In the genomic region with DNA sequence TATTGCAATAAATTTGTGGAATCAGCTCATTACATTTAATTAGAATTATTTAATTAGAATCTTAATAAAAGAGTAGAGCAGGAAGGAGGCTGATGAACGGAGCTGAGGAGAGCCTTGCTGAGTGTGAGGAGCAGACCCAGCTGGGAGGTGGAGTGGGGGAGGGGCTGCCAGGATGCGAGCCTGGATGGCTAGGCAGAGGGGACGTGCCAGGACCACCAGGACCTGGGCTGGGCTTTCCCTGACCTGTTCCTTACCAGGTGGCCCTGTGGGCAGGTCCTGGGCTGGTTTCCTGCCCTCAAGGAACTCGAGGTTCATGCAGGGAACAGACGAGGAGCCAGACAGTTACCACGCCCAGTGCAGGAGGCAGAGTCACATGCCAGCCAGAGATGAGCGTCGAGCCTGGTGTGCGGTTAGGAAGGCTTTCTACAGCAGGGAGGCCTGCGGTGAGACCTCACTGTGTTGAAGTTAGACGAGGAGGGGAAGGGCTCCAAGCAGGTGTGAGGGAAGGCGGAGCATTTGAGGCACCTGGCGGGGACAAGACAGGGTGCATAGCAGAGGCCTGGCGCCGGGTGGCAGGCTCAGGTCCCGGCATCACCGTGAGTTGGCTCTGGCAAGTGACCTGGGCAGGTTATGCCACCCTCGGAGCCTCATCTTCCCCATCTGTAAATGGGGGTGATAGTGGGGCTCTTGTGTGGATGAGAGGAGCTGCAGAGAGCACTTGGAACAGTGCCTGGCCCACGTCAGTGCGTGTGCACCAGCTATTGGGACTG, we compare ENCODE assay signal across 1 cellular context.
TF ChIP-seq lines count a peak whose summit lies in the region.

No MANE protein-coding gene starts in this region.

TF ChIP-seq in H1, 55 proteins besides CTCF, POLR2A, EP300 and RAD21:
- TF ChIP-seq, protein P1, sequence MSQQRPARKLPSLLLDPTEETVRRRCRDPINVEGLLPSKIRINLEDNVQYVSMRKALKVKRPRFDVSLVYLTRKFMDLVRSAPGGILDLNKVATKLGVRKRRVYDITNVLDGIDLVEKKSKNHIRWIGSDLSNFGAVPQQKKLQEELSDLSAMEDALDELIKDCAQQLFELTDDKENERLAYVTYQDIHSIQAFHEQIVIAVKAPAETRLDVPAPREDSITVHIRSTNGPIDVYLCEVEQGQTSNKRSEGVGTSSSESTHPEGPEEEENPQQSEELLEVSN (IDR thresholded peaks at IDR 0.05) = peak; percentile 76
- TF ChIP-seq, protein P2, sequence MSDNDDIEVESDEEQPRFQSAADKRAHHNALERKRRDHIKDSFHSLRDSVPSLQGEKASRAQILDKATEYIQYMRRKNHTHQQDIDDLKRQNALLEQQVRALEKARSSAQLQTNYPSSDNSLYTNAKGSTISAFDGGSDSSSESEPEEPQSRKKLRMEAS (IDR thresholded peaks at IDR 0.05) = peak; percentile 84
- no peak for TF ChIP-seq BCL11A (IDR thresholded peaks at IDR 0.05; ENCODE audit: low read depth in 2 of 2, low read length in 2 of 2)
- no peak for TF ChIP-seq SUZ12 (IDR thresholded peaks at IDR 0.05; ENCODE audit: low read length)
- TF ChIP-seq, protein P3, sequence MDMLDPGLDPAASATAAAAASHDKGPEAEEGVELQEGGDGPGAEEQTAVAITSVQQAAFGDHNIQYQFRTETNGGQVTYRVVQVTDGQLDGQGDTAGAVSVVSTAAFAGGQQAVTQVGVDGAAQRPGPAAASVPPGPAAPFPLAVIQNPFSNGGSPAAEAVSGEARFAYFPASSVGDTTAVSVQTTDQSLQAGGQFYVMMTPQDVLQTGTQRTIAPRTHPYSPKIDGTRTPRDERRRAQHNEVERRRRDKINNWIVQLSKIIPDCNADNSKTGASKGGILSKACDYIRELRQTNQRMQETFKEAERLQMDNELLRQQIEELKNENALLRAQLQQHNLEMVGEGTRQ (IDR thresholded peaks at IDR 0.05; ENCODE audit: low read length) = no peak
